ENCODE assay signal across 30 cellular contexts in the genomic region with DNA sequence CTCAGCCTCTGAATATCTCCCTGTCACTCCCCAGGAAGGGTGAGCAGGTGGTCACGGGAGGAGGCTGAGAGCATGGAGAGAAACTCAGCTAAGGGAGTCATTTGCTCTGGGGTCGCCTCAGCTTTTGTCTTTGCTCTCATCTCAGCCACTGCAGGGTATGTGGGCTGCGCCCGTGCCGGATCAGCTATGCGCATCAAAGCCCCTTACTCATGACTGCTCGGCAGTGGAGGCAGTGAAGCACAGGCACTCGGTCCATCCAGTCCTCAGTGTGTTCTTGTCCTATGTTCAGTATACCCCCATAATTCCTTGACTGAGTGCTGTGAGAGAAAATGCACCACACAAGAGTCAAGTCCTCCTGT. TPM values are rescaled to one million over a fixed set of nuclear protein-coding genes. Genes with fewer than 3 reads are reported as not detected.
"Had no signal": no experiment of that assay in that cellular context is flagged by ENCODE, and none has a peak within 500 bp of the region (broad histone marks: within the 10 kb centered on the region; RNA-seq: fewer than 3 reads in every experiment).

No MANE protein-coding gene starts in this region.

- ATAC-seq: effector memory CD8-positive, alpha-beta T cell; gastroesophageal sphincter; left lobe of liver; pancreas; sciatic nerve; SK-N-SH treated with all-trans-retinoic acid at 6 μM for 48 hours; T-helper 17 cell; upper lobe of right lung had no signal

- DNase-seq: activated CD4-positive, alpha-beta memory T cell treated with anti-CD3 and anti-CD28 coated beads for 36 hours; activated CD4-positive, alpha-beta T cell treated with anti-CD3 and anti-CD28 coated beads, Interleukin-2, amount 10 ng/mL, durations not matched to agents 24 days and 14 days; activated CD4-positive, CD25-positive, alpha-beta regulatory T cell treated with anti-CD3 and anti-CD28 coated beads, Interleukin-2, amount 50 U/mL, for 72 hours; activated CD8-positive, alpha-beta memory T cell treated with anti-CD3 and anti-CD28 coated beads, Interleukin-2, amount 50 U/mL, for 4 hours; activated gamma-delta T cell; activated naive CD4-positive, alpha-beta T cell treated with anti-CD3 and anti-CD28 coated beads, Interleukin-2, amount 10 ng/mL, durations not matched to agents 7 days and 5 days; activated T-cell treated with anti-CD3 and anti-CD28 coated beads, Interleukin-2, amount 50 U/mL, for 1 hour; amygdala; cerebellar nuclear complex; colonic mucosa; dorsolateral prefrontal cortex; effector memory CD8-positive, alpha-beta T cell; head of caudate nucleus; hypothalamus; immature natural killer cell; kidney; nucleus accumbens; pancreas; stimulated activated CD4-positive, alpha-beta T cell treated with anti-CD3 and anti-CD28 coated beads, Interleukin-12 subunit alpha, Interleukin-12 subunit beta, amount 100 ng/mL, for 4 hours; stimulated activated CD4-positive, alpha-beta T cell treated with anti-CD3 and anti-CD28 coated beads, Interleukin-4, amount 100 ng/mL, for 1 hour; T-helper 17 cell; tibial artery; upper lobe of right lung had no signal

RNA-seq across cellular contexts. Expression of gene EPDR1, which starts 27.4 kb away (rescaled TPM):
- total RNA-seq: activated T-helper 1 cell treated with anti-CD3 and anti-CD28 coated beads, Interleukin-12 subunit alpha, Interleukin-12 subunit beta, Interleukin-2, Interleukin-4 antibody, amounts not matched to agents 30 ng/mL and 10 ng/mL and 1 ng/mL, durations not matched to agents 14 hours and 24 hours and 36 hours had no signal

RNA-seq across cellular contexts. Expression of gene SFRP4, which starts 31.2 kb away (rescaled TPM):
- total RNA-seq: activated CD4-positive, alpha-beta memory T cell treated with anti-CD3 and anti-CD28 coated beads for 36 hours; activated CD4-positive, alpha-beta T cell treated with anti-CD3 and anti-CD28 coated beads, Interleukin-2, amount 10 ng/mL, durations not matched to agents 24 days and 14 days; activated CD8-positive, alpha-beta memory T cell treated with anti-CD3 and anti-CD28 coated beads for 36 hours; activated T-helper 1 cell treated with anti-CD3 and anti-CD28 coated beads, Interleukin-12 subunit alpha, Interleukin-12 subunit beta, Interleukin-2, Interleukin-4 antibody, amounts not matched to agents 30 ng/mL and 10 ng/mL and 1 ng/mL, durations not matched to agents 14 hours and 24 hours and 36 hours; endothelial cell of umbilical vein; T-helper 17 cell had no signal
